In genomic region chr11:48034926-48035876, GRCh38 we compare ENCODE assay signal across 10 cellular contexts. TPM values are rescaled to one million over a fixed set of nuclear protein-coding genes. Genes with fewer than 3 reads are reported as not detected.
DNase-seq lines count a peak whose midpoint lies in the region; ATAC-seq and TF ChIP-seq lines count a peak whose summit lies in the region.
"Had no signal": no experiment of that assay in that cellular context is flagged by ENCODE, and none has a peak within 500 bp of the region (broad histone marks: within the 10 kb centered on the region; RNA-seq: fewer than 3 reads in every experiment).

No MANE protein-coding gene starts in this region.

- WGBS in mammary epithelial cell (ENCODE audit: low coverage, missing lambda C conversion rate), result 63% methylated on average over 14 of the region's 14 CpGs

- TF ChIP-seq CTCF in MCF 10A (IDR thresholded peaks at IDR 0.05; ENCODE audit: unreplicated experiment), result no peak
- TF ChIP-seq CTCF in mammary epithelial cell (conservative IDR thresholded peaks at IDR 0.05 in 1 of 2, IDR thresholded peaks at IDR 0.05 in 1 of 2; ENCODE audit: extremely low read depth in 1 of 2, insufficient read depth in 1 of 2, low read depth in 1 of 2, low read length in 2 of 2), result no peak
- no peak for TF ChIP-seq CTCF in vagina (IDR thresholded peaks at IDR 0.05)
- TF ChIP-seq CTCF in colonic mucosa (IDR thresholded peaks at IDR 0.05), result no peak

- no peaks in the 10 kb centered on the region for H3K4me1 Mint-ChIP-seq in MCF 10A (ENCODE audit: insufficient read depth, unreplicated experiment)
- peaks cover 60 to 87% (median 81%) of the 10 kb centered on the region in 7 donors for H3K4me1 Mint-ChIP-seq in naive thymus-derived CD4-positive, alpha-beta T cell

- dilution Hi-C loops in mammary epithelial cell (cut with HindIII; ENCODE audit: low sequenced_read_pairs), result no loop called here

- H3K4me3 Mint-ChIP-seq in MCF 10A (ENCODE audit: unreplicated experiment), result no peak overlapping the region
- H3K4me3 Mint-ChIP-seq in naive thymus-derived CD4-positive, alpha-beta T cell, result peak overlapping the region; percentile 38 to 76 (median 62)

- no peaks in the 10 kb centered on the region for H4K20me1 ChIP-seq in mammary epithelial cell (ENCODE audit: insufficient read depth, low read length)

- no peaks in the 10 kb centered on the region for H3K36me3 ChIP-seq in mammary epithelial cell (ENCODE audit: insufficient read depth, low read length)
- H3K36me3 ChIP-seq in naive thymus-derived CD4-positive, alpha-beta T cell (ENCODE audit: control insufficient read depth in 2 of 3, insufficient read depth in 3 of 3, low read length in 3 of 3), result no peaks in the 10 kb centered on the region
- H3K36me3 ChIP-seq in vagina, result no peaks in the 10 kb centered on the region
- no peaks in the 10 kb centered on the region for H3K36me3 ChIP-seq in colonic mucosa

- ATAC-seq in naive thymus-derived CD4-positive, alpha-beta T cell, result no peak

- CTCF ChIA-PET in MCF 10A (lab: Yijun Ruan, JAX) (interaction anchor here (0.6 kb wide), 1 partner anchor 34 kb away, joined by 3 read pairs; no protein-coding TSS in a partner anchor), mammary epithelial cell (lab: Charles Lee; ENCODE audit: low non-redundant PET) (no interaction called here)
- CTCF ChIA-PET in naive thymus-derived CD4-positive, alpha-beta T cell (lab: Charles Lee), result no interaction called here

- no peak overlapping the region for H2AFZ ChIP-seq in mammary epithelial cell (ENCODE audit: low read depth, low read length)

- H3K27ac ChIP-seq in mammary epithelial cell (ENCODE audit: insufficient read depth, low read depth, low read length) (no peak overlapping the region), cingulate gyrus (ENCODE audit: low read depth, low read length) (peak overlapping the region; percentile 95), vagina (no peak overlapping the region), colonic mucosa (no peak overlapping the region)
- no peak overlapping the region for H3K27ac ChIP-seq in naive thymus-derived CD4-positive, alpha-beta T cell (ENCODE audit: low read depth, low read length)

- H3K27me3 ChIP-seq in mammary epithelial cell (ENCODE audit: insufficient read depth, low read length) (no peaks in the 10 kb centered on the region), vagina (no peaks in the 10 kb centered on the region), colonic mucosa (no peaks in the 10 kb centered on the region)
- no peaks in the 10 kb centered on the region for H3K27me3 ChIP-seq in naive thymus-derived CD4-positive, alpha-beta T cell (ENCODE audit: control insufficient read depth in 2 of 2, insufficient read depth in 2 of 2, low read length in 2 of 2)

- H3K9ac ChIP-seq in mammary epithelial cell (ENCODE audit: insufficient read depth, low read length) (no peak overlapping the region), colonic mucosa (ENCODE audit: low read depth in 2 of 2, low read length in 2 of 2) (no peak overlapping the region)

- in situ Hi-C loops in mammary epithelial cell (cut with MboI; ENCODE audit: low sequenced_read_pairs in 2 of 2), result no loop called here

- no peaks in the 10 kb centered on the region for H3K9me3 Mint-ChIP-seq in MCF 10A (ENCODE audit: unreplicated experiment)
- H3K9me3 Mint-ChIP-seq in naive thymus-derived CD4-positive, alpha-beta T cell, result no peaks in the 10 kb centered on the region

- no peaks in the 10 kb centered on the region for H3K79me2 ChIP-seq in mammary epithelial cell (ENCODE audit: insufficient read depth, low read length)

- no peak for TF ChIP-seq POLR2A in vagina (IDR thresholded peaks at IDR 0.05)

- POLR2A ChIA-PET in MCF 10A (lab: Yijun Ruan, JAX), result no interaction called here
- POLR2A ChIA-PET in naive thymus-derived CD4-positive, alpha-beta T cell (lab: Charles Lee), result interaction anchor here (0.5 to 1.5 kb wide), 6 partner anchors 9 to 1344 kb away, joined by 3 to 6 read pairs (median 4); no protein-coding TSS in a partner anchor

- no peak overlapping the region for H3K27ac Mint-ChIP-seq in MCF 10A (ENCODE audit: low read depth, unreplicated experiment)
- H3K27ac Mint-ChIP-seq in naive thymus-derived CD4-positive, alpha-beta T cell, result peak overlapping the region; percentile 56 to 88 (median 74)

- H3K4me1 ChIP-seq in mammary epithelial cell (ENCODE audit: insufficient read depth, low read length), result no peaks in the 10 kb centered on the region
- peaks cover 18 to 53% of the 10 kb centered on the region in 2 donors for H3K4me1 ChIP-seq in naive thymus-derived CD4-positive, alpha-beta T cell (ENCODE audit: control insufficient read depth in 2 of 2, insufficient read depth in 2 of 2, low read length in 2 of 2)
- H3K4me1 ChIP-seq in vagina, result peaks cover 11% of the 10 kb centered on the region
- H3K4me1 ChIP-seq in colonic mucosa, result peaks cover 4% of the 10 kb centered on the region

- no peak overlapping the region for H3K4me2 ChIP-seq in mammary epithelial cell (ENCODE audit: insufficient read depth, low read depth, low read length)

- BruUV-seq in MCF 10A (replicated peaks; lab: Mats Ljungman, UMichigan) (no TSS peak), mammary epithelial cell (replicated peaks; lab: Mats Ljungman, UMichigan) (no TSS peak)

- no peaks in the 10 kb centered on the region for H3K9me3 ChIP-seq in mammary epithelial cell (replicated peaks; ENCODE audit: insufficient read depth, low read length)
- no peaks in the 10 kb centered on the region for H3K9me3 ChIP-seq in naive thymus-derived CD4-positive, alpha-beta T cell (ENCODE audit: control insufficient read depth in 2 of 3, low read length in 3 of 3)
- no peaks in the 10 kb centered on the region for H3K9me3 ChIP-seq in vagina
- H3K9me3 ChIP-seq in colonic mucosa, result no peaks in the 10 kb centered on the region

- DNase-seq in MCF 10A (ENCODE audit: unreplicated experiment), result peak; percentile 33
- DNase-seq in mammary epithelial cell, result no peak
- DNase-seq in naive thymus-derived CD4-positive, alpha-beta T cell, result no peak
- no peak for DNase-seq in activated gamma-delta T cell treated with Interleukin-2 at 50 U/mL for 16 hours
- DNase-seq in iPS-NIHi7 (ENCODE audit: extremely low spot score), result no peak
- no peak for DNase-seq in vagina (ENCODE audit: extremely low spot score in 2 of 2)
- DNase-seq in colonic mucosa, result no peak
- DNase-seq: KBM-7; stimulated activated CD4-positive, alpha-beta T cell treated with anti-CD3 and anti-CD28 coated beads, Interleukin-15, amount 100 ng/mL, for 24 hours had no signal

- H3K36me3 Mint-ChIP-seq in MCF 10A (ENCODE audit: insufficient read depth, unreplicated experiment), result no peaks in the 10 kb centered on the region
- H3K36me3 Mint-ChIP-seq in naive thymus-derived CD4-positive, alpha-beta T cell, result peaks cover 4 to 52% (median 5%) of the 10 kb centered on the region in 5 donors

- H3K27me3 Mint-ChIP-seq in MCF 10A (ENCODE audit: insufficient read depth, unreplicated experiment), result peaks cover 7% of the 10 kb centered on the region
- H3K27me3 Mint-ChIP-seq in naive thymus-derived CD4-positive, alpha-beta T cell, result no peaks in the 10 kb centered on the region

- intact Hi-C loops in MCF 10A (cut with micrococcal nuclease) (no loop called here), mammary epithelial cell (cut with micrococcal nuclease) (no loop called here), vagina (cut with DNase I) (loop anchor here (10.0 kb wide), 1 partner anchor 70 kb away; no protein-coding TSS in a partner anchor), colonic mucosa (cut with DNase I) (no loop called here)
- intact Hi-C loops in naive thymus-derived CD4-positive, alpha-beta T cell (cut with micrococcal nuclease), result loop anchor here in 1 of 2 donors (1.0 to 2.0 kb wide), 2 partner anchors 8 to 16 kb away; no protein-coding TSS in a partner anchor

- H3K4me3 ChIP-seq in mammary epithelial cell (replicated peaks in 1 of 3; ENCODE audit: insufficient read depth in 1 of 3, low read depth in 2 of 3, low read length in 3 of 3), result no peak overlapping the region
- no peak overlapping the region for H3K4me3 ChIP-seq in naive thymus-derived CD4-positive, alpha-beta T cell (ENCODE audit: low read length)
- H3K4me3 ChIP-seq in vagina, result no peak overlapping the region
- no peak overlapping the region for H3K4me3 ChIP-seq in colonic mucosa

RNA-seq across cellular contexts. Expression of gene PTPRJ, which starts 54.8 kb away (rescaled TPM):
- total RNA-seq in MCF 10A (2022) (0.30 and 0.61 TPM in 2 replicates), mammary epithelial cell (1 to 10 TPM in 1 of 2 donors, under 1 TPM in 1; 0.73 to 1.5 TPM), vagina (4.7 TPM), colonic mucosa (10 to 100 TPM; 37.5 to 45.7 TPM)
- 0.32 TPM for polyA plus RNA-seq in mammary epithelial cell
- polyA minus RNA-seq in mammary epithelial cell, result not detected
- 10 to 100 TPM; 31.8 to 82.3 (median 53.9) TPM for total RNA-seq in naive thymus-derived CD4-positive, alpha-beta T cell
- polyA plus RNA-seq in naive thymus-derived CD4-positive, alpha-beta T cell, result 10 to 100 TPM in 1 of 2 donors, 1 to 10 TPM in 1; 7.0 to 11.8 TPM
